Comparison of ENCODE assay signal across 8 cellular contexts in genomic region chr11:24837112-24837511, GRCh38.
"Had no signal": no experiment of that assay in that cellular context is flagged by ENCODE, and none has a peak within 500 bp of the region (broad histone marks: within the 10 kb centered on the region; RNA-seq: fewer than 3 reads in every experiment).

No MANE protein-coding gene starts in this region.

- H3K9ac ChIP-seq: GM23248 had no signal

- H3K9me3 ChIP-seq: HAP-1 had no signal

- H3K27ac Mint-ChIP-seq: HFFc6, IgD-negative memory B cell had no signal

- H3K36me3 Mint-ChIP-seq: IgD-negative memory B cell had no signal

- H3K4me3 Mint-ChIP-seq: HFFc6, IgD-negative memory B cell had no signal

- H3K27me3 Mint-ChIP-seq: IgD-negative memory B cell had no signal

- H2AFZ ChIP-seq: GM23248 had no signal

- H3K4me1 ChIP-seq: HAP-1 had no signal

- ATAC-seq: HCT116 had no signal

- H3K4me1 Mint-ChIP-seq: IgD-negative memory B cell had no signal

- H3K36me3 ChIP-seq: HAP-1 had no signal

- H3K27ac ChIP-seq: GM23248 had no signal

- DNase-seq: GM23248, GOT3, H7, HFFc6, KBM-7 had no signal

- H3K4me3 ChIP-seq: GM23248, HAP-1 had no signal
